11 cellular contexts compared by ENCODE assay signal in genomic region chr14:22122227-22123187, GRCh38.
DNase-seq lines count a peak whose midpoint lies in the region; ATAC-seq, FAIRE-seq and TF ChIP-seq lines count a peak whose summit lies in the region.
"Had no signal": no experiment of that assay in that cellular context is flagged by ENCODE, and none has a peak within 500 bp of the region (broad histone marks: within the 10 kb centered on the region; RNA-seq: fewer than 3 reads in every experiment).

No MANE protein-coding gene starts in this region.

- no peaks in the 10 kb centered on the region for H3K9me3 Mint-ChIP-seq in activated T-cell treated with anti-CD3 and anti-CD28 coated beads, Interleukin-2, amount 50 U/mL, for 24 hours
- H3K9me3 Mint-ChIP-seq in stimulated activated naive B cell treated with anti-CD40 and anti-IgM and Interleukin-4, amounts not matched to agents 10 μg/mL and 1 μg/mL and 100 μg/mL, for 72 hours: peaks cover 5 to 8% of the 10 kb centered on the region in 2 donors

- no peaks in the 10 kb centered on the region for H3F3A ChIP-seq in PC-9 (ENCODE audit: insufficient read depth, low read depth)
- H3F3A ChIP-seq in GM23248 (ENCODE audit: insufficient read depth): no peaks in the 10 kb centered on the region

- FAIRE-seq in H1 (lab: Jason Lieb, UNC): no peak

- peak overlapping the region; percentile 91 for H3K27ac Mint-ChIP-seq in activated T-cell treated with anti-CD3 and anti-CD28 coated beads, Interleukin-2, amount 50 U/mL, for 24 hours
- no peak overlapping the region for H3K27ac Mint-ChIP-seq in stimulated activated naive B cell treated with anti-CD40 and anti-IgM and Interleukin-4, amounts not matched to agents 10 μg/mL and 1 μg/mL and 100 μg/mL, for 72 hours

- H4K8ac ChIP-seq in H1 (ENCODE audit: extremely low read depth, insufficient read depth, low read length): no peak overlapping the region

- peak; percentile 55 to 65 for TF ChIP-seq RAD21 in H1 (IDR thresholded peaks at IDR 0.05 in 1 of 2, conservative IDR thresholded peaks at IDR 0.05 in 1 of 2; ENCODE audit: low read depth in 2 of 2, low read length in 2 of 2)

- H3K27me3 ChIP-seq in PC-9 (ENCODE audit: insufficient read depth, low read depth): no peaks in the 10 kb centered on the region
- H3K27me3 ChIP-seq in H1 (replicated peaks in 1 of 4; ENCODE audit: control insufficient read depth in 3 of 4, extremely low read depth in 1 of 4, insufficient read depth in 3 of 4, low read length in 3 of 4): no peaks in the 10 kb centered on the region
- H3K27me3 ChIP-seq in GM23248 (replicated peaks; ENCODE audit: insufficient read depth): no peaks in the 10 kb centered on the region
- H3K27me3 ChIP-seq: body of pancreas had no signal

- H3K56ac ChIP-seq in H1 (replicated peaks; ENCODE audit: insufficient read length, low read depth, low read length): no peak overlapping the region

- in situ Hi-C loops in GM23248 (cut with MboI): no loop called here

- no peaks in the 10 kb centered on the region for H3K79me1 ChIP-seq in H1 (ENCODE audit: low read depth, low read length)

- H2BK15ac ChIP-seq in H1 (ENCODE audit: low read length): no peak overlapping the region

- no peak for TF ChIP-seq POLR2A in H1 (IDR thresholded peaks at IDR 0.05; ENCODE audit: control extremely low read depth in 1 of 2, low read depth in 2 of 2, low read length in 2 of 2)

- H3K27me3 Mint-ChIP-seq in activated T-cell treated with anti-CD3 and anti-CD28 coated beads, Interleukin-2, amount 50 U/mL, for 24 hours: no peaks in the 10 kb centered on the region
- peaks cover 15 to 21% of the 10 kb centered on the region in 2 donors for H3K27me3 Mint-ChIP-seq in stimulated activated naive B cell treated with anti-CD40 and anti-IgM and Interleukin-4, amounts not matched to agents 10 μg/mL and 1 μg/mL and 100 μg/mL, for 72 hours

- peaks cover 21% of the 10 kb centered on the region for H3K4me1 Mint-ChIP-seq in activated T-cell treated with anti-CD3 and anti-CD28 coated beads, Interleukin-2, amount 50 U/mL, for 24 hours (ENCODE audit: low read depth)
- H3K4me1 Mint-ChIP-seq in stimulated activated naive B cell treated with anti-CD40 and anti-IgM and Interleukin-4, amounts not matched to agents 10 μg/mL and 1 μg/mL and 100 μg/mL, for 72 hours: peaks cover 7 to 12% of the 10 kb centered on the region in 2 donors

- no peak overlapping the region for H2BK120ac ChIP-seq in H1 (replicated peaks; ENCODE audit: low read depth, low read length)

- no peak overlapping the region for H3K23ac ChIP-seq in H1 (ENCODE audit: insufficient read length)

- no peaks in the 10 kb centered on the region for H3K9me3 ChIP-seq in PC-9 (ENCODE audit: insufficient read depth, low read depth)
- H3K9me3 ChIP-seq in H1 (ENCODE audit: insufficient read depth in 2 of 2, low read depth in 1 of 2, low read length in 1 of 2): no peaks in the 10 kb centered on the region
- H3K9me3 ChIP-seq in GM23248 (ENCODE audit: low read depth): no peaks in the 10 kb centered on the region
- H3K9me3 ChIP-seq: body of pancreas had no signal

- no peak overlapping the region for H3K9ac ChIP-seq in H1 (replicated peaks in 1 of 4; ENCODE audit: extremely low read depth in 1 of 4, low read depth in 3 of 4, low read length in 3 of 4)
- H3K9ac ChIP-seq in GM23248: no peak overlapping the region
- H3K9ac ChIP-seq: parathyroid adenoma had no signal

- no peak for TF ChIP-seq EP300 in H1 (IDR thresholded peaks at IDR 0.05; ENCODE audit: borderline replicate concordance in 1 of 2, low read depth in 2 of 2, low read length in 2 of 2)

- no peak overlapping the region for H2BK20ac ChIP-seq in H1 (ENCODE audit: low read length)

- no peak overlapping the region for H2BK5ac ChIP-seq in H1 (ENCODE audit: low read depth, low read length)

- no peak overlapping the region for H3K14ac ChIP-seq in H1 (ENCODE audit: insufficient read length)

- intact Hi-C loops in PC-9 (cut with micrococcal nuclease; ENCODE audit: unreplicated experiment): loop anchor here (5.0 kb wide), 1 partner anchor 260 kb away; no protein-coding TSS in a partner anchor

- CTCF ChIA-PET in PC-9 (lab: Charles Lee): interaction anchor here (0.6 to 1.6 kb wide), 8 partner anchors 78 to 350 kb away, joined by 3 to 9 read pairs (median 4); no protein-coding TSS in a partner anchor
- CTCF ChIA-PET in H1 (lab: Charles Lee; ENCODE audit: partially characterized antibody): interaction anchor here (0.6 to 2.4 kb wide), 34 partner anchors 9 to 354 kb away, joined by 3 to 26 read pairs (median 4); no protein-coding TSS in a partner anchor

- H3K18ac ChIP-seq in H1 (ENCODE audit: extremely low read depth, low read length): no peak overlapping the region

- peak overlapping the region; percentile 76 for H3K4me3 Mint-ChIP-seq in activated T-cell treated with anti-CD3 and anti-CD28 coated beads, Interleukin-2, amount 50 U/mL, for 24 hours
- no peak overlapping the region for H3K4me3 Mint-ChIP-seq in stimulated activated naive B cell treated with anti-CD40 and anti-IgM and Interleukin-4, amounts not matched to agents 10 μg/mL and 1 μg/mL and 100 μg/mL, for 72 hours

- H4K91ac ChIP-seq in H1 (replicated peaks; ENCODE audit: insufficient read length, low read length): no peak overlapping the region

- POLR2A ChIA-PET in PC-9 (lab: Charles Lee; ENCODE audit: unreplicated experiment): interaction anchor here (0.7 kb wide), 1 partner anchor 40 kb away, joined by 3 read pairs; no protein-coding TSS in a partner anchor
- POLR2A ChIA-PET in H1 (lab: Charles Lee; ENCODE audit: partially characterized antibody): no interaction called here

- BruUV-seq in PC-9 (replicated peaks; lab: Mats Ljungman, UMichigan): no TSS peak

- H3K4me3 ChIP-seq in PC-9: no peak overlapping the region
- H3K4me3 ChIP-seq in H1 (ENCODE audit: extremely low read depth in 1 of 4, insufficient read depth in 2 of 4, low read depth in 3 of 4, low read length in 4 of 4): no peak overlapping the region
- H3K4me3 ChIP-seq in GM23248: no peak overlapping the region
- H3K4me3 ChIP-seq: body of pancreas had no signal

- no peak overlapping the region for H2BK12ac ChIP-seq in H1 (ENCODE audit: low read depth, low read length)

- H3K9me2 ChIP-seq in PC-9 (ENCODE audit: insufficient read depth): no peaks in the 10 kb centered on the region
- no peaks in the 10 kb centered on the region for H3K9me2 ChIP-seq in GM23248 (ENCODE audit: insufficient read depth)

- H3K36me3 ChIP-seq in PC-9 (ENCODE audit: low read depth): no peaks in the 10 kb centered on the region
- H3K36me3 ChIP-seq in H1 (ENCODE audit: control insufficient read depth in 2 of 4, insufficient read depth in 4 of 4, low read length in 3 of 4): no peaks in the 10 kb centered on the region
- no peaks in the 10 kb centered on the region for H3K36me3 ChIP-seq in GM23248 (ENCODE audit: low read depth)

- no peaks in the 10 kb centered on the region for H3K36me3 Mint-ChIP-seq in activated T-cell treated with anti-CD3 and anti-CD28 coated beads, Interleukin-2, amount 50 U/mL, for 24 hours (ENCODE audit: low read depth)
- H3K36me3 Mint-ChIP-seq in stimulated activated naive B cell treated with anti-CD40 and anti-IgM and Interleukin-4, amounts not matched to agents 10 μg/mL and 1 μg/mL and 100 μg/mL, for 72 hours: no peaks in the 10 kb centered on the region

- H3K27ac ChIP-seq in PC-9: no peak overlapping the region
- H3K27ac ChIP-seq in H1 (ENCODE audit: low read depth, low read length): no peak overlapping the region
- H3K27ac ChIP-seq in GM23248: no peak overlapping the region
- H3K27ac ChIP-seq: body of pancreas, parathyroid adenoma had no signal

- no peaks in the 10 kb centered on the region; the same call in 1 of the 2 replicates for H3K23me2 ChIP-seq in H1 (ENCODE audit: low read depth, low read length)

- peak; percentile 38 to 50 for ATAC-seq in stimulated activated naive B cell treated with anti-CD40 and anti-IgM and Interleukin-4, amounts not matched to agents 10 μg/mL and 1 μg/mL and 100 μg/mL, for 72 hours (replicated peaks)
- no peak for ATAC-seq in GM18511 (IDR thresholded peaks at IDR 0.05; ENCODE audit: unreplicated experiment)
- ATAC-seq: body of pancreas had no signal

- H3K4me2 ChIP-seq in PC-9 (no peak overlapping the region), H1 (ENCODE audit: insufficient read depth in 1 of 2, low read depth in 2 of 2, low read length in 2 of 2) (no peak overlapping the region), GM23248 (ENCODE audit: unreplicated experiment) (no peak overlapping the region)

- 75 to 100% methylated on average over 1 to 6 of the region's 6 CpGs for WGBS in H1 (ENCODE audit: extremely low coverage in 1 of 2, insufficient coverage in 1 of 2, insufficient read length in 1 of 2, insufficient replicate concordance in 2 of 2, low coverage in 1 of 2, low lambda C conversion rate in 2 of 2, missing lambda C conversion rate in 1 of 2), 2 experiments
- 27 to 34% methylated on average over 6 of the region's 6 CpGs for WGBS in GM23248 (ENCODE audit: low coverage in 1 of 2, low lambda C conversion rate in 2 of 2, missing lambda C conversion rate in 2 of 2), 2 experiments

- peak; percentile 53 for TF ChIP-seq CTCF in PC-9 (conservative IDR thresholded peaks at IDR 0.05)
- TF ChIP-seq CTCF in H1 (IDR thresholded peaks at IDR 0.05; ENCODE audit: control extremely low read depth in 1 of 3, insufficient read depth in 1 of 3, low read depth in 1 of 3, low read length in 3 of 3): peak in 2 of 3 experiments; percentile 44 to 60; a peak in 3 of 4 replicates

- H3K79me2 ChIP-seq in PC-9 (ENCODE audit: low read depth): no peaks in the 10 kb centered on the region
- H3K79me2 ChIP-seq in H1 (ENCODE audit: control insufficient read depth in 1 of 2, insufficient read depth in 2 of 2, low read length in 2 of 2): no peaks in the 10 kb centered on the region
- H3K79me2 ChIP-seq in GM23248 (ENCODE audit: insufficient read depth): no peaks in the 10 kb centered on the region
- H3K79me2 ChIP-seq: parathyroid adenoma had no signal

- H3K4ac ChIP-seq in H1 (replicated peaks; ENCODE audit: insufficient read length, low read depth, low read length): no peak overlapping the region

- H4K20me1 ChIP-seq in PC-9 (ENCODE audit: insufficient read depth) (no peaks in the 10 kb centered on the region), H1 (replicated peaks in 1 of 2; ENCODE audit: control insufficient read depth in 1 of 2, insufficient read depth in 2 of 2, low read length in 2 of 2) (no peaks in the 10 kb centered on the region), GM23248 (ENCODE audit: insufficient read depth) (no peaks in the 10 kb centered on the region)

- H2AK5ac ChIP-seq in H1 (ENCODE audit: low read depth, low read length): no peak overlapping the region

- no peaks in the 10 kb centered on the region for H3K4me1 ChIP-seq in PC-9 (replicated peaks; ENCODE audit: insufficient read depth)
- no peaks in the 10 kb centered on the region for H3K4me1 ChIP-seq in H1 (replicated peaks in 1 of 4; ENCODE audit: control insufficient read depth in 3 of 4, insufficient read depth in 4 of 4, low read length in 3 of 4)
- H3K4me1 ChIP-seq in GM23248 (ENCODE audit: insufficient read depth): no peaks in the 10 kb centered on the region
- H3K4me1 ChIP-seq: body of pancreas, parathyroid adenoma had no signal

- no peak for DNase-seq in activated T-cell treated with anti-CD3 and anti-CD28 coated beads, Interleukin-2, amount 50 U/mL, for 24 hours
- no peak for DNase-seq in activated T-cell treated with anti-CD3 and anti-CD28 coated beads, Interleukin-2, amount 50 U/mL, for 48 hours
- DNase-seq in PC-9: no peak
- DNase-seq in H1 (ENCODE audit: low read depth in 1 of 2, low spot score in 2 of 2): no peak
- DNase-seq in stimulated activated naive B cell treated with anti-CD40 and anti-IgM and Interleukin-4, amounts not matched to agents 10 μg/mL and 1 μg/mL and 100 μg/mL, for 72 hours: no peak
- no peak for DNase-seq in GM23248
- DNase-seq in SW480 (ENCODE audit: low spot score): no peak
- DNase-seq: body of pancreas, NCI-H187 had no signal

- no peak overlapping the region for H2AFZ ChIP-seq in PC-9
- peak overlapping the region; percentile 77 for H2AFZ ChIP-seq in H1 (ENCODE audit: low read length)
- no peak overlapping the region for H2AFZ ChIP-seq in GM23248
- H2AFZ ChIP-seq: parathyroid adenoma had no signal

- H4K5ac ChIP-seq in H1 (ENCODE audit: insufficient read length, low read depth, low read length): no peak overlapping the region
